In the genomic region with DNA sequence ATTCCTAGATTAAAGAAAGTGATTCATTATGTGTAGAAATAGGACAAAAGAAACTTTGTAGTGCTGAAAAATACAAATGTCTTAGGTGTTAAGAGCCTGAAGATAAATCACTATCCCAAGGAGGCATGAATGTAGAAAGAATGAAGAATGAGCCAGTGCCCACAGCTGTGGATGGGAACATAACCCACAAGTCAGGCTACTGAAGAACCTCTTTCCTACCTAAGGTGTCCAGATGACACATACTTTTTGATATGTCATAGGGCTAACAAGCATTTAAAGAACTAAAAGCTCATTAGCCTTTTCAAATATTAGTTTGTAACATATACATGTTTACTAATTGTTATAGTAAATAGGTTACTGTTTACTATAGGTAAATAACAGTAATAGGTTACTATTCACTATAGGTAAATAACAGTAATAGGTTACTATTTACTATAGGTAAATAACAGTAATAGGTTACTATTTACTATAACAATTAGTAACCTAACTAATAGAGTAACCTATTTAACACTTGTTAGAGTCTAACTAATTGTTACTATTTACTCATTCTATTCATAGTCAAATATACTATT, we compare ENCODE assay signal across 16 cellular contexts.
DNase-seq lines count a peak whose midpoint lies in the region; ATAC-seq and TF ChIP-seq lines count a peak whose summit lies in the region.
"Had no signal": no experiment of that assay in that cellular context is flagged by ENCODE, and none has a peak within 500 bp of the region (broad histone marks: within the 10 kb centered on the region; RNA-seq: fewer than 3 reads in every experiment).

No MANE protein-coding gene starts in this region.

- H3K9me3 Mint-ChIP-seq in WTC11 = no peaks in the 10 kb centered on the region
- H3K9me3 Mint-ChIP-seq: GM23338 had no signal

- ATAC-seq in HG03342 (IDR thresholded peaks at IDR 0.05; ENCODE audit: unreplicated experiment) (peak; percentile 38), WTC11 (no peak), GM18519 (IDR thresholded peaks at IDR 0.05; ENCODE audit: low FRiP score, unreplicated experiment) (no peak), HG02870 (IDR thresholded peaks at IDR 0.05; ENCODE audit: unreplicated experiment) (no peak)
- ATAC-seq: GM23338 had no signal

- peak; percentile 21 for DNase-seq in NCI-H748 (lab: John Stamatoyannopoulos, UW; ENCODE audit: unreplicated experiment)
- no peak for DNase-seq in NCI-H748 treated with DMSO at 0.1 percent for 48 hours (lab: John Stamatoyannopoulos, UW)
- no peak for DNase-seq in WTC11 (ENCODE audit: low spot score)
- DNase-seq in GM10266 (ENCODE audit: extremely low spot score) = no peak
- DNase-seq: 8988T; AML-193; Caco-2; CD8-positive, alpha-beta memory T cell; DMS79 treated with DMSO at 0.1 percent for 48 hours; EL; H7; KBM-7 had no signal

- POLR2A ChIA-PET in WTC11 (lab: Charles Lee) = no interaction called here

- no peaks in the 10 kb centered on the region for H3K36me3 Mint-ChIP-seq in WTC11
- H3K36me3 Mint-ChIP-seq: CD8-positive, alpha-beta memory T cell had no signal

- no peaks in the 10 kb centered on the region for H3K27me3 Mint-ChIP-seq in WTC11 (ENCODE audit: low read depth)
- H3K27me3 Mint-ChIP-seq: CD8-positive, alpha-beta memory T cell had no signal

- TF ChIP-seq CTCF in WTC11 (IDR thresholded peaks at IDR 0.05) = no peak
- no peak for TF ChIP-seq CTCF in GM10266 (IDR thresholded peaks at IDR 0.05; ENCODE audit: control insufficient read depth, insufficient read depth, low read depth, missing control alignments)

- CTCF ChIA-PET in WTC11 (lab: Charles Lee) = interaction anchor here (1.1 kb wide), 1 partner anchor 421 kb away, joined by 3 read pairs; no protein-coding TSS in a partner anchor

- no peak overlapping the region for H3K27ac Mint-ChIP-seq in WTC11
- H3K27ac Mint-ChIP-seq: CD8-positive, alpha-beta memory T cell; GM23338 had no signal

- H3K4me1 Mint-ChIP-seq in WTC11 = no peaks in the 10 kb centered on the region
- H3K4me1 Mint-ChIP-seq: CD8-positive, alpha-beta memory T cell; GM23338 had no signal

- no peak overlapping the region for H3K4me3 Mint-ChIP-seq in WTC11
- H3K4me3 Mint-ChIP-seq: CD8-positive, alpha-beta memory T cell; GM23338 had no signal

TF ChIP-seq in WTC11, 78 proteins besides CTCF, POLR2A, EP300 and RAD21:
- TF ChIP-seq OVOL2 (CRISPR knock-in tag; IDR thresholded peaks at IDR 0.05; ENCODE audit: borderline replicate concordance) (0 out of 2 replicates have a peak, but pooled peaks have one; percentile 21), RORB (CRISPR knock-in tag; IDR thresholded peaks at IDR 0.05) (peak; percentile 99)
- TF ChIP-seq, protein P1, sequence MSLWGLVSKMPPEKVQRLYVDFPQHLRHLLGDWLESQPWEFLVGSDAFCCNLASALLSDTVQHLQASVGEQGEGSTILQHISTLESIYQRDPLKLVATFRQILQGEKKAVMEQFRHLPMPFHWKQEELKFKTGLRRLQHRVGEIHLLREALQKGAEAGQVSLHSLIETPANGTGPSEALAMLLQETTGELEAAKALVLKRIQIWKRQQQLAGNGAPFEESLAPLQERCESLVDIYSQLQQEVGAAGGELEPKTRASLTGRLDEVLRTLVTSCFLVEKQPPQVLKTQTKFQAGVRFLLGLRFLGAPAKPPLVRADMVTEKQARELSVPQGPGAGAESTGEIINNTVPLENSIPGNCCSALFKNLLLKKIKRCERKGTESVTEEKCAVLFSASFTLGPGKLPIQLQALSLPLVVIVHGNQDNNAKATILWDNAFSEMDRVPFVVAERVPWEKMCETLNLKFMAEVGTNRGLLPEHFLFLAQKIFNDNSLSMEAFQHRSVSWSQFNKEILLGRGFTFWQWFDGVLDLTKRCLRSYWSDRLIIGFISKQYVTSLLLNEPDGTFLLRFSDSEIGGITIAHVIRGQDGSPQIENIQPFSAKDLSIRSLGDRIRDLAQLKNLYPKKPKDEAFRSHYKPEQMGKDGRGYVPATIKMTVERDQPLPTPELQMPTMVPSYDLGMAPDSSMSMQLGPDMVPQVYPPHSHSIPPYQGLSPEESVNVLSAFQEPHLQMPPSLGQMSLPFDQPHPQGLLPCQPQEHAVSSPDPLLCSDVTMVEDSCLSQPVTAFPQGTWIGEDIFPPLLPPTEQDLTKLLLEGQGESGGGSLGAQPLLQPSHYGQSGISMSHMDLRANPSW (CRISPR knock-in tag; conservative IDR thresholded peaks at IDR 0.05; ENCODE audit: low read depth) = no peak
- TF ChIP-seq, protein P2, sequence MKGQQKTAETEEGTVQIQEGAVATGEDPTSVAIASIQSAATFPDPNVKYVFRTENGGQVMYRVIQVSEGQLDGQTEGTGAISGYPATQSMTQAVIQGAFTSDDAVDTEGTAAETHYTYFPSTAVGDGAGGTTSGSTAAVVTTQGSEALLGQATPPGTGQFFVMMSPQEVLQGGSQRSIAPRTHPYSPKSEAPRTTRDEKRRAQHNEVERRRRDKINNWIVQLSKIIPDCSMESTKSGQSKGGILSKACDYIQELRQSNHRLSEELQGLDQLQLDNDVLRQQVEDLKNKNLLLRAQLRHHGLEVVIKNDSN (CRISPR knock-in tag; IDR thresholded peaks at IDR 0.05) = no peak
